In the genomic region with DNA sequence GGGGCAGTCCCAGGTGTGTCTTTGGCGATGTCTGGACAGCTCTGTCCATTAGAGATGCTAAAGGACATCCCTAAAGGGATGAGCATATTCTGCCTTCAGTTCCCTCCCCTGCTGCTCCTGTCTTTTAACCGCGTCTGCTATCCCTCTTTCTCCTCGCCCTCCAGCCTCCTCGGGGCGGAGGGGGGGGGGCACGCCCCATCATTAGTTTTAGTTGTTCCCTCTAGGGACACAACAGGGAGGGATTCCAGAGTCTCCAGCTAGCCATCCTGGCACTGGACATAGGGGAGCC, we compare ENCODE assay signal across 8 cellular contexts. TPM values are rescaled to one million over a fixed set of nuclear protein-coding genes. Genes with fewer than 3 reads are reported as not detected.
DNase-seq lines count a peak whose midpoint lies in the region; ATAC-seq and TF ChIP-seq lines count a peak whose summit lies in the region.

No MANE protein-coding gene starts in this region.

- peaks cover 0 to 2% (median 0%) of the 10 kb centered on the region in 7 donors for H3K9me3 Mint-ChIP-seq in CD4-positive, CD25-positive, alpha-beta regulatory T cell
- peaks cover 65% of the 10 kb centered on the region for H3K9me3 Mint-ChIP-seq in endodermal cell

- no peaks in the 10 kb centered on the region for H3K9me3 ChIP-seq in CD4-positive, CD25-positive, alpha-beta regulatory T cell (ENCODE audit: control insufficient read depth in 2 of 2, low read length in 2 of 2)
- no peaks in the 10 kb centered on the region for H3K9me3 ChIP-seq in OCI-LY1 (ENCODE audit: low read length)
- no peaks in the 10 kb centered on the region for H3K9me3 ChIP-seq in endodermal cell (ENCODE audit: control insufficient read depth, low read length)
- no peaks in the 10 kb centered on the region for H3K9me3 ChIP-seq in neutrophil

- H3F3A ChIP-seq in OCI-LY1 (ENCODE audit: insufficient read depth, low read length) = no peaks in the 10 kb centered on the region

- TF ChIP-seq CTCF in OCI-LY1 (IDR thresholded peaks at IDR 0.05; ENCODE audit: low read length) (no peak), endodermal cell (conservative IDR thresholded peaks at IDR 0.05) (no peak), neutrophil (IDR thresholded peaks at IDR 0.05) (no peak), GM10266 (IDR thresholded peaks at IDR 0.05; ENCODE audit: control insufficient read depth, insufficient read depth, low read depth, missing control alignments) (no peak)

- DNase-seq in CD4-positive, CD25-positive, alpha-beta regulatory T cell = no peak
- DNase-seq in endodermal cell (no peak), GM10266 (ENCODE audit: extremely low spot score) (no peak), SK-N-DZ (ENCODE audit: low spot score) (no peak)

- no peaks in the 10 kb centered on the region for H4K20me1 ChIP-seq in OCI-LY1 (ENCODE audit: insufficient read depth, low read length)

- H3K27me3 ChIP-seq in CD4-positive, CD25-positive, alpha-beta regulatory T cell (ENCODE audit: control insufficient read depth, insufficient read depth, low read length) = no peaks in the 10 kb centered on the region
- H3K27me3 ChIP-seq in OCI-LY1 (ENCODE audit: insufficient read depth, low read length) (no peaks in the 10 kb centered on the region), endodermal cell (ENCODE audit: control insufficient read depth, insufficient read depth, low read length, poor library complexity, severe bottlenecking) (no peaks in the 10 kb centered on the region), neutrophil (no peaks in the 10 kb centered on the region)

- no peak overlapping the region for H2AFZ ChIP-seq in OCI-LY1 (ENCODE audit: low read length)

- H3K9me2 ChIP-seq in OCI-LY1 (ENCODE audit: low read depth, low read length) = no peaks in the 10 kb centered on the region

- H3K4me1 ChIP-seq in CD4-positive, CD25-positive, alpha-beta regulatory T cell (ENCODE audit: control insufficient read depth, insufficient read depth, low read length, poor library complexity, severe bottlenecking) = peaks cover 39% of the 10 kb centered on the region
- H3K4me1 ChIP-seq in OCI-LY1 (ENCODE audit: insufficient read depth, low read length, severe bottlenecking) = peaks cover 16% of the 10 kb centered on the region
- H3K4me1 ChIP-seq in endodermal cell (ENCODE audit: control insufficient read depth, insufficient read depth, low read length) = no peaks in the 10 kb centered on the region
- H3K4me1 ChIP-seq in neutrophil (ENCODE audit: control insufficient read depth in 1 of 2, insufficient read depth in 1 of 2, low read depth in 1 of 2, low read length in 1 of 2) = peaks cover 31 to 61% of the 10 kb centered on the region in 2 experiments

- peaks cover 16% of the 10 kb centered on the region for H3K36me3 ChIP-seq in CD4-positive, CD25-positive, alpha-beta regulatory T cell (ENCODE audit: control insufficient read depth, insufficient read depth, low read length)
- H3K36me3 ChIP-seq in OCI-LY1 (ENCODE audit: insufficient read depth, low read length) (peaks cover 29% of the 10 kb centered on the region), endodermal cell (ENCODE audit: control insufficient read depth, insufficient read depth, low read length) (peaks cover 26% of the 10 kb centered on the region), neutrophil (peaks cover 25% of the 10 kb centered on the region)

- H3K36me3 Mint-ChIP-seq in CD4-positive, CD25-positive, alpha-beta regulatory T cell = peaks cover 23% of the 10 kb centered on the region
- H3K36me3 Mint-ChIP-seq in endodermal cell (ENCODE audit: low read depth) = peaks cover 21% of the 10 kb centered on the region

- ATAC-seq in CD4-positive, CD25-positive, alpha-beta regulatory T cell (ENCODE audit: low read depth in 2 of 2) = no peak
- no peak for ATAC-seq in HG03565 (IDR thresholded peaks at IDR 0.05; ENCODE audit: unreplicated experiment)
- ATAC-seq in HG02840 (IDR thresholded peaks at IDR 0.05; ENCODE audit: low FRiP score, unreplicated experiment) = no peak

- peak overlapping the region; percentile 94 to 99 (median 94) for H3K27ac Mint-ChIP-seq in CD4-positive, CD25-positive, alpha-beta regulatory T cell
- peak overlapping the region; percentile 78 for H3K27ac Mint-ChIP-seq in endodermal cell

- H3K4me2 ChIP-seq in OCI-LY1 (ENCODE audit: low read length) = peak overlapping the region; percentile 98

- peaks cover 11 to 45% (median 18%) of the 10 kb centered on the region in 4 donors for H3K4me1 Mint-ChIP-seq in CD4-positive, CD25-positive, alpha-beta regulatory T cell
- peaks cover 4% of the 10 kb centered on the region for H3K4me1 Mint-ChIP-seq in endodermal cell

- H3K4me3 ChIP-seq in CD4-positive, CD25-positive, alpha-beta regulatory T cell (ENCODE audit: low read depth, low read length) = peak overlapping the region; percentile 98
- H3K4me3 ChIP-seq in OCI-LY1 (ENCODE audit: low read depth, low read length, poor library complexity, severe bottlenecking) = peak overlapping the region; percentile 79
- H3K4me3 ChIP-seq in endodermal cell (ENCODE audit: low read length) = peak overlapping the region; percentile 92
- H3K4me3 ChIP-seq in neutrophil (ENCODE audit: low read depth in 1 of 2, low read length in 1 of 2) = peak overlapping the region; percentile 74 to 93

- peaks cover 9% of the 10 kb centered on the region for H3K27me3 Mint-ChIP-seq in CD4-positive, CD25-positive, alpha-beta regulatory T cell
- H3K27me3 Mint-ChIP-seq in endodermal cell (ENCODE audit: insufficient read depth) = peaks cover 10% of the 10 kb centered on the region

- H3K9ac ChIP-seq in OCI-LY1 (ENCODE audit: low read length) (peak overlapping the region; percentile 79), endodermal cell (ENCODE audit: extremely low read depth, low read length, poor library complexity, severe bottlenecking) (peak overlapping the region; percentile 71)

- no peaks in the 10 kb centered on the region for H3K79me2 ChIP-seq in OCI-LY1 (ENCODE audit: insufficient read depth, low read length)

- 0% methylated on average over 1 to 6 of the region's 7 CpGs for WGBS in endodermal cell (ENCODE audit: insufficient coverage in 1 of 2, insufficient read length in 1 of 2), 2 experiments

- H3K27ac ChIP-seq in CD4-positive, CD25-positive, alpha-beta regulatory T cell (ENCODE audit: insufficient read depth, low read length, poor library complexity, severe bottlenecking) = peak overlapping the region; percentile 90
- H3K27ac ChIP-seq in OCI-LY1 (ENCODE audit: low read depth, low read length, poor library complexity, severe bottlenecking) (peak overlapping the region; percentile 64), endodermal cell (ENCODE audit: low read depth, low read length) (no peak overlapping the region), neutrophil (peak overlapping the region; percentile 95)

- peak overlapping the region; percentile 91 to 100 (median 94) for H3K4me3 Mint-ChIP-seq in CD4-positive, CD25-positive, alpha-beta regulatory T cell
- H3K4me3 Mint-ChIP-seq in endodermal cell = peak overlapping the region; percentile 80

RNA-seq across cellular contexts. Expression of a gene that starts 1.1 kb away (rescaled TPM):
- total RNA-seq in CD4-positive, CD25-positive, alpha-beta regulatory T cell = 109 TPM
- polyA plus RNA-seq in CD4-positive, CD25-positive, alpha-beta regulatory T cell = 100 to 1,000 TPM in 2 of 4 donors, 10 to 100 TPM in 2; 80.0 to 123 (median 91.7) TPM
- total RNA-seq in endodermal cell = 10 to 100 TPM; 16.2 to 18.0 TPM
- 23.3 TPM for polyA plus RNA-seq in endodermal cell (2013, experiment 1 of 2)
- 21.1 TPM for polyA plus RNA-seq in endodermal cell (2013, experiment 2 of 2)
- 20.8 and 21.3 TPM in 2 replicates for polyA plus RNA-seq in SK-N-DZ (2014; cell fraction: cytosol; rRNA removed)
- 46.3 and 73.6 TPM in 2 replicates for polyA plus RNA-seq in SK-N-DZ (2014; cell fraction: nucleus; rRNA removed)
